8 cellular contexts compared by ENCODE assay signal in the genomic region with DNA sequence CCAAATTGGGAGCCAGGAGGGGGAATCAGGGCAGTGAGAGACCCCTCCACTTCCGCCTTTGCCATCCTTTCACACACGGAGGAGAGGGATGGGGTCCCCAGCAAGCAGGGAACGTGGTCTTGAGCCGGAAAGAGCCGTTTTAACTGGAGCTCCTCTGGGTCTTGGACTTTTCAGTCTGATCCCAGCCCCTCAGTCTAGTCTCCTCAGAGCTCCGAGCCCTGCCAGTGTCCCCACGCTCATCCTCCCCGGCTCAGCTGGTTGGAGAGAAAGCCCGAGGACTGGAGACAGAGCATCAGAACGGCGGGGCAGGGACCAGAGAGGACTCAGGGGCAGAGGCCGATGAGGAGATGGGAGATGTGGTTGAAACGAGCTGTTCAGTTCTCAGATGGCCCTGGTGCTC. TPM values are rescaled to one million over a fixed set of nuclear protein-coding genes. Genes with fewer than 3 reads are reported as not detected.
A peak's percentile ranks its signal among the peaks of the same experiment; 100 is the strongest.
DNase-seq lines count a peak whose midpoint lies in the region; ATAC-seq and TF ChIP-seq lines count a peak whose summit lies in the region.

No MANE protein-coding gene starts in this region.

- peak overlapping the region; percentile 37; the same call in 1 of the 2 replicates for H2AFZ ChIP-seq in OCI-LY7 (ENCODE audit: low read length)

- H3K79me2 ChIP-seq in OCI-LY7 (ENCODE audit: insufficient read depth, low read depth, low read length): no peaks in the 10 kb centered on the region

- H3K27ac ChIP-seq in OCI-LY7 (ENCODE audit: low read depth, low read length, poor library complexity, severe bottlenecking) (no peak overlapping the region), skin epidermis (no peak overlapping the region)

- no peaks in the 10 kb centered on the region for H3K9me3 Mint-ChIP-seq in immature natural killer cell

- intact Hi-C loops in OCI-LY7 (cut with micrococcal nuclease; ENCODE audit: unreplicated experiment): loop anchor here (5.0 kb wide), 1 partner anchor 73 kb away; no protein-coding TSS in a partner anchor

- POLR2A ChIA-PET in OCI-LY7 (lab: Charles Lee): no interaction called here

- no peaks in the 10 kb centered on the region for H3K36me3 ChIP-seq in OCI-LY7 (ENCODE audit: insufficient read depth, low read length)
- no peaks in the 10 kb centered on the region for H3K36me3 ChIP-seq in endocrine pancreas (ENCODE audit: control insufficient read depth, insufficient read depth, low read length)

- peak overlapping the region; percentile 91 for H3K9ac ChIP-seq in endocrine pancreas (ENCODE audit: control insufficient read depth, insufficient read depth, low read length)

- no peaks in the 10 kb centered on the region for H3K27me3 ChIP-seq in endocrine pancreas (ENCODE audit: control insufficient read depth, insufficient read depth, low read length)

- DNase-seq in NCI-H2227 (lab: John Stamatoyannopoulos, UW; ENCODE audit: unreplicated experiment): peak; percentile 49
- DNase-seq in NCI-H2227 treated with DMSO at 0.1 percent for 48 hours (lab: John Stamatoyannopoulos, UW): no peak
- DNase-seq in OCI-LY7 (ENCODE audit: low spot score): no peak
- no peak for DNase-seq in immature natural killer cell
- DNase-seq in NOMO-1 treated with dmso at 0.1 percent for 144 hours (lab: John Stamatoyannopoulos, UW; ENCODE audit: unreplicated experiment): no peak

- peaks cover 0 to 5% of the 10 kb centered on the region in 2 donors for H3K4me1 Mint-ChIP-seq in immature natural killer cell

- no peaks in the 10 kb centered on the region for H3K36me3 Mint-ChIP-seq in immature natural killer cell

- no peaks in the 10 kb centered on the region for H3K9me2 ChIP-seq in OCI-LY7 (ENCODE audit: insufficient read depth, low read length)

- CTCF ChIA-PET in OCI-LY7 (lab: Charles Lee; ENCODE audit: unreplicated experiment): interaction anchor here (0.6 kb wide), 1 partner anchor 43 kb away, joined by 6 read pairs; no protein-coding TSS in a partner anchor

- H3K9me3 ChIP-seq in OCI-LY7 (ENCODE audit: low read length) (no peaks in the 10 kb centered on the region), endocrine pancreas (ENCODE audit: control insufficient read depth, low read length) (no peaks in the 10 kb centered on the region)

- H3K4me2 ChIP-seq in OCI-LY7 (ENCODE audit: low read length): peak overlapping the region; percentile 52; the same call in 1 of the 2 replicates

- H3K4me3 ChIP-seq in OCI-LY7 (ENCODE audit: low read depth, low read length, poor library complexity, severe bottlenecking): peak overlapping the region; percentile 53
- no peak overlapping the region for H3K4me3 ChIP-seq in endocrine pancreas (ENCODE audit: control insufficient read depth, insufficient read depth, low read length)
- peak overlapping the region in 5 of 7 experiments; percentile 22 to 42 (median 32) for H3K4me3 ChIP-seq in skin epidermis

- ATAC-seq in GM18517 (IDR thresholded peaks at IDR 0.05; ENCODE audit: unreplicated experiment): no peak

- peaks cover 3 to 8% (median 5%) of the 10 kb centered on the region in 3 donors for H3K27me3 Mint-ChIP-seq in immature natural killer cell (ENCODE audit: low read depth in 3 of 3)

- BruUV-seq in OCI-LY7 (replicated peaks; lab: Mats Ljungman, UMichigan): no TSS peak

- H3K4me1 ChIP-seq in OCI-LY7 (ENCODE audit: insufficient read depth, low read length, poor library complexity, severe bottlenecking) (no peaks in the 10 kb centered on the region), endocrine pancreas (ENCODE audit: control insufficient read depth, insufficient read depth, low read length) (no peaks in the 10 kb centered on the region)

- no peak for TF ChIP-seq CTCF in OCI-LY7 (conservative IDR thresholded peaks at IDR 0.05; ENCODE audit: low read length)

- H3K4me3 Mint-ChIP-seq in immature natural killer cell: peak overlapping the region in 2 of 5 donors; percentile 53 to 62

- no peak overlapping the region for H3K27ac Mint-ChIP-seq in immature natural killer cell

- no peaks in the 10 kb centered on the region for H4K20me1 ChIP-seq in OCI-LY7 (ENCODE audit: insufficient read depth, low read length)

RNA-seq across cellular contexts. Expression of a gene that starts 26.1 kb away (rescaled TPM):
- total RNA-seq in OCI-LY7 (2014; rRNA removed; shearing (Covaris generic)): not detected in 2 replicates
- total RNA-seq in OCI-LY7 (2022): not detected in 2 replicates
- polyA plus RNA-seq in immature natural killer cell: 1 to 10 TPM in 1 of 3 donors, under 1 TPM in 1, not detected in 1; 0.34 to 1.3 TPM
